Comparison of ENCODE assay signal across 1 cellular context in genomic region chr17:7610641-7611040, GRCh38.
TF ChIP-seq lines count a peak whose summit lies in the region.

No MANE protein-coding gene starts in this region.

TF ChIP-seq in neural cell, 6 proteins besides CTCF, POLR2A, EP300 and RAD21:
- no peak for TF ChIP-seq MXI1 (conservative IDR thresholded peaks at IDR 0.05; ENCODE audit: poor library complexity, severe bottlenecking)
- TF ChIP-seq SMC3 (conservative IDR thresholded peaks at IDR 0.05; ENCODE audit: poor library complexity): no peak
- TF ChIP-seq REST (IDR thresholded peaks at IDR 0.05; ENCODE audit: borderline replicate concordance): no peak
- no peak for TF ChIP-seq EZH2 (IDR thresholded peaks at IDR 0.05; ENCODE audit: borderline replicate concordance, insufficient read depth, low read length, poor library complexity, severe bottlenecking)
- no peak for TF ChIP-seq POLR2AphosphoS5 (IDR thresholded peaks at IDR 0.05)
- TF ChIP-seq TAF1 (IDR thresholded peaks at IDR 0.05; ENCODE audit: low read depth): no peak
